ENCODE assay signal across 9 cellular contexts in the genomic region with DNA sequence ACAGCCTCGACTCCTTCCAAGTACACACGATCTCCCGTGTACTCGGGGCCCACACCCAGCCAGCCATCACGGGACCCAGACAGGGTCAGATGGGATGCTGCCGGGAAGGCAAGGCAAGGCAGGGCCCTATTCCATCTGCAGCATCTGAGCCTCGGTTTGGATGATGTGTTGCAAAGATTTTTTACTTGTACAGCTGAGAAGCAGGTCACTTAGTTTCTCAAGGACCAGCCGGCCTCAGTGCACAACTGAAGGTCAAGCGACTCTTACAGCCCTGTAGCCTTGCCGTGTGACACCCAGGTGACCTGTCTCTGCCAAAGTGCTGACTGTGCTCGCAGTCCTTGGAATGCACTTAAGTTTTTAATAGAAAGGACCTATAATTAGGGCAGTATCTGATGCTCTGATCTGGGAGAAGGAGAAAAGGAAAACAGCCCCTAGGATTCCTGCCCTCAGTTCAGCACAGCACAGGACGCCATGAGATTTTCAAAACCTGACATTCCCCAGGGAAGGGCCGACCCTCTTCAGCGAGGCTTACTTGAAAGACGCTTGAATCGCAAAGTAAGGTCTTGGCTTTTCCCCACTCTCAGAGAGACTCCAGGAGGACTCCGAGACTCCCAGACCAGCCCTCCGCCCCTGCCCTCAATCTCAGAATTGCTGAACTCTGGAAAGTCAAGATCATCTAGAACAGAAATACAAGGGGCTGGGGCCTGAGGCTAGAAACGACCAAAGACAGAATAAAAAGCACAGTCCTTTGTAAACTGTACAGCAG. TPM values are rescaled to one million over a fixed set of nuclear protein-coding genes. Genes with fewer than 3 reads are reported as not detected.
DNase-seq lines count a peak whose midpoint lies in the region; ATAC-seq and TF ChIP-seq lines count a peak whose summit lies in the region.
"Had no signal": no experiment of that assay in that cellular context is flagged by ENCODE, and none has a peak within 500 bp of the region (broad histone marks: within the 10 kb centered on the region; RNA-seq: fewer than 3 reads in every experiment).

No MANE protein-coding gene starts in this region.

- H3K27ac ChIP-seq in mesodermal cell (ENCODE audit: low read depth, low read length, severe bottlenecking) (no peak overlapping the region), upper lobe of right lung (peak overlapping the region; percentile 85)

- no peak for DNase-seq in activated naive CD4-positive, alpha-beta T cell treated with anti-CD3 and anti-CD28 coated beads, Interleukin-2, amount 10 ng/mL, durations not matched to agents 7 days and 5 days
- DNase-seq in activated naive CD4-positive, alpha-beta T cell treated with Interleukin-2 at 50 U/mL for 16 hours = no peak
- no peak for DNase-seq in central memory CD8-positive, alpha-beta T cell (ENCODE audit: low spot score in 2 of 2)
- DNase-seq in upper lobe of right lung = no peak
- no peak for DNase-seq in HuH-7.5 (ENCODE audit: low spot score)
- DNase-seq: DMS 273 treated with DMSO at 0.1 percent for 48 hours had no signal

- peaks cover 46% of the 10 kb centered on the region for H3K27me3 Mint-ChIP-seq in activated naive CD4-positive, alpha-beta T cell treated with anti-CD3 and anti-CD28 coated beads, Interleukin-2, amount 10 ng/mL, durations not matched to agents 7 days and 5 days
- H3K27me3 Mint-ChIP-seq in central memory CD8-positive, alpha-beta T cell = no peaks in the 10 kb centered on the region

- no peaks in the 10 kb centered on the region for H3K36me3 ChIP-seq in mesodermal cell (ENCODE audit: control insufficient read depth, insufficient read depth, low read length)
- H3K36me3 ChIP-seq in upper lobe of right lung = no peaks in the 10 kb centered on the region

- H3K4me1 Mint-ChIP-seq in activated naive CD4-positive, alpha-beta T cell treated with anti-CD3 and anti-CD28 coated beads, Interleukin-2, amount 10 ng/mL, durations not matched to agents 7 days and 5 days = peaks cover 40% of the 10 kb centered on the region
- peaks cover 7% of the 10 kb centered on the region for H3K4me1 Mint-ChIP-seq in central memory CD8-positive, alpha-beta T cell

- H3K4me3 Mint-ChIP-seq in activated naive CD4-positive, alpha-beta T cell treated with anti-CD3 and anti-CD28 coated beads, Interleukin-2, amount 10 ng/mL, durations not matched to agents 7 days and 5 days = peak overlapping the region; percentile 83
- H3K4me3 Mint-ChIP-seq in central memory CD8-positive, alpha-beta T cell = peak overlapping the region; percentile 88

- H3K4me1 ChIP-seq in mesodermal cell (ENCODE audit: control insufficient read depth, insufficient read depth, low read length, poor library complexity, severe bottlenecking) = peaks cover 9% of the 10 kb centered on the region
- H3K4me1 ChIP-seq in upper lobe of right lung = peaks cover 20% of the 10 kb centered on the region

- ATAC-seq in central memory CD8-positive, alpha-beta T cell (replicated peaks; ENCODE audit: extremely low read depth, poor library complexity, severe bottlenecking) = no peak
- ATAC-seq in upper lobe of right lung = peak; percentile 0
- ATAC-seq in GM18870 (IDR thresholded peaks at IDR 0.05; ENCODE audit: unreplicated experiment) = no peak
- ATAC-seq in GM21526 (IDR thresholded peaks at IDR 0.05; ENCODE audit: low FRiP score, unreplicated experiment) = no peak

- H3K9me3 Mint-ChIP-seq in activated naive CD4-positive, alpha-beta T cell treated with anti-CD3 and anti-CD28 coated beads, Interleukin-2, amount 10 ng/mL, durations not matched to agents 7 days and 5 days = no peaks in the 10 kb centered on the region
- no peaks in the 10 kb centered on the region for H3K9me3 Mint-ChIP-seq in central memory CD8-positive, alpha-beta T cell

- intact Hi-C loops in upper lobe of right lung (cut with DNase I) = no loop called here

- TF ChIP-seq CTCF in upper lobe of right lung (IDR thresholded peaks at IDR 0.05) = no peak

- H3K27me3 ChIP-seq in upper lobe of right lung = no peaks in the 10 kb centered on the region

- no peaks in the 10 kb centered on the region for H3K36me3 Mint-ChIP-seq in activated naive CD4-positive, alpha-beta T cell treated with anti-CD3 and anti-CD28 coated beads, Interleukin-2, amount 10 ng/mL, durations not matched to agents 7 days and 5 days
- peaks cover 8% of the 10 kb centered on the region for H3K36me3 Mint-ChIP-seq in central memory CD8-positive, alpha-beta T cell (ENCODE audit: insufficient read depth)

- peak overlapping the region; percentile 47 for H3K4me3 ChIP-seq in mesodermal cell (ENCODE audit: extremely low read depth, insufficient read depth, low read length, poor library complexity, severe bottlenecking)
- peak overlapping the region; percentile 65 for H3K4me3 ChIP-seq in upper lobe of right lung

- H3K27ac Mint-ChIP-seq in activated naive CD4-positive, alpha-beta T cell treated with anti-CD3 and anti-CD28 coated beads, Interleukin-2, amount 10 ng/mL, durations not matched to agents 7 days and 5 days = no peak overlapping the region
- no peak overlapping the region for H3K27ac Mint-ChIP-seq in central memory CD8-positive, alpha-beta T cell (ENCODE audit: low read depth)

- CTCF ChIA-PET in activated naive CD4-positive, alpha-beta T cell treated with anti-CD3 and anti-CD28 coated beads, Interleukin-2, amount 10 ng/mL, durations not matched to agents 7 days and 5 days (lab: Charles Lee) = interaction anchor here (0.6 kb wide), 1 partner anchor 103 kb away, joined by 4 read pairs; no protein-coding TSS in a partner anchor

- H3K9me3 ChIP-seq in mesodermal cell (ENCODE audit: control insufficient read depth, low read length) = no peaks in the 10 kb centered on the region
- H3K9me3 ChIP-seq in upper lobe of right lung = no peaks in the 10 kb centered on the region

- 84 to 86% methylated on average over 18 to 19 of the region's 19 CpGs for WGBS in mesodermal cell (ENCODE audit: insufficient coverage in 2 of 2), 2 experiments

RNA-seq across cellular contexts. Expression of a gene that starts 1.3 kb away (rescaled TPM):
- polyA plus RNA-seq in mesodermal cell (2013, experiment 1 of 2) = 2.2 TPM
- polyA plus RNA-seq in mesodermal cell (2013, experiment 2 of 2) = 3.9 TPM
- 19.0 TPM for total RNA-seq in upper lobe of right lung

RNA-seq across cellular contexts. Expression of a gene that starts 58.1 kb away (rescaled TPM):
- not detected for polyA plus RNA-seq in mesodermal cell (2013, experiment 1 of 2)
- polyA plus RNA-seq in mesodermal cell (2013, experiment 2 of 2) = not detected
- 0.98 TPM for total RNA-seq in upper lobe of right lung
